14 cellular contexts compared by ENCODE assay signal in genomic region chr16:79253100-79253631, GRCh38.
DNase-seq lines count a peak whose midpoint lies in the region; ATAC-seq, FAIRE-seq and TF ChIP-seq lines count a peak whose summit lies in the region.
"Had no signal": no experiment of that assay in that cellular context is flagged by ENCODE, and none has a peak within 500 bp of the region (broad histone marks: within the 10 kb centered on the region; RNA-seq: fewer than 3 reads in every experiment).

No MANE protein-coding gene starts in this region.

- DNase-seq in Ammon's horn (ENCODE audit: low spot score) (peak; percentile 22), SHP77 treated with DMSO at 0.1 percent for 48 hours (lab: John Stamatoyannopoulos, UW) (peak; percentile 6), HepG2 (ENCODE audit: low spot score) (peak; percentile 71), pancreas (peak in 2 of 6 donors; percentile 16 to 22), NCI-H748 (lab: John Stamatoyannopoulos, UW; ENCODE audit: unreplicated experiment) (no peak)
- no peak for DNase-seq in stimulated activated CD4-positive, alpha-beta T cell treated with anti-CD3 and anti-CD28 coated beads, Interleukin-2, amount 100 ng/mL, for 48 hours
- DNase-seq: HCEC 1CT, MG63, NCI-H1092 treated with DMSO at 0.1 percent for 48 hours, NCI-H187, NCI-H2171, NCI-H510A had no signal

- CTCF ChIA-PET in HepG2 (lab: Yijun Ruan, JAX; ENCODE audit: low intra/inter-chr PET ratio, low total read pairs): no interaction called here

- no peaks in the 10 kb centered on the region for H3K36me3 ChIP-seq in HepG2 (replicated peaks in 1 of 2; ENCODE audit: control insufficient read depth in 1 of 2, insufficient read depth in 2 of 2, low read length in 2 of 2)
- H3K36me3 ChIP-seq in pancreas: no peaks in the 10 kb centered on the region
- H3K36me3 ChIP-seq: MG63 had no signal

- TF ChIP-seq RAD21 in HepG2 (CRISPR knock-in tag; IDR thresholded peaks at IDR 0.05): no peak

- H3K4me3 ChIP-seq in HepG2 (replicated peaks in 1 of 3; ENCODE audit: insufficient read depth in 1 of 3, low read depth in 2 of 3, low read length in 3 of 3) (no peak overlapping the region), pancreas (no peak overlapping the region)
- H3K4me3 ChIP-seq: MG63 had no signal

- no peaks in the 10 kb centered on the region for H4K20me1 ChIP-seq in HepG2 (ENCODE audit: insufficient read depth, low read length)

- POLR2A ChIA-PET in HepG2 (lab: Yijun Ruan, JAX): no interaction called here

- TF ChIP-seq CTCF in HepG2 (CRISPR knock-in tag; IDR thresholded peaks at IDR 0.05) (no peak), pancreas (IDR thresholded peaks at IDR 0.05) (no peak)

- intact Hi-C loops in HepG2 (cut with micrococcal nuclease; ENCODE audit: unreplicated experiment) (no loop called here), pancreas (cut with DNase I) (no loop called here)

- H3K27me3 ChIP-seq in HepG2 (ENCODE audit: control insufficient read depth in 1 of 2, insufficient read depth in 2 of 2, low read length in 2 of 2): no peaks in the 10 kb centered on the region
- no peaks in the 10 kb centered on the region for H3K27me3 ChIP-seq in pancreas
- H3K27me3 ChIP-seq: MG63 had no signal

- H3K79me2 ChIP-seq in HepG2 (ENCODE audit: insufficient read depth, low read length): no peaks in the 10 kb centered on the region

- WGBS in HepG2 (ENCODE audit: low lambda C conversion rate): 2% methylated on average over 9 of the region's 9 CpGs
- WGBS in pancreas, 2 donors: 8 to 12% methylated on average over 9 of the region's 9 CpGs

- ATAC-seq in HepG2: peak; percentile 90
- ATAC-seq in pancreas: peak in 3 of 4 donors; percentile 57 to 87 (median 86)
- no peak for ATAC-seq in GM21717 (IDR thresholded peaks at IDR 0.05; ENCODE audit: unreplicated experiment)
- no peak for ATAC-seq in GM18511 (IDR thresholded peaks at IDR 0.05; ENCODE audit: unreplicated experiment)

- FAIRE-seq in HepG2 (lab: Jason Lieb, UNC) (peak; percentile 79), pancreas (lab: Jason Lieb, UNC) (no peak)

- H3K27ac ChIP-seq in HepG2 (ENCODE audit: extremely low read length, insufficient read depth, low read length) (no peak overlapping the region), pancreas (no peak overlapping the region)

- BruUV-seq in HepG2 (replicated peaks; lab: Mats Ljungman, UMichigan): no TSS peak

- H3K4me1 ChIP-seq in HepG2 (ENCODE audit: insufficient read depth, low read length): peaks cover 16% of the 10 kb centered on the region
- peaks cover 0 to 5% (median 0%) of the 10 kb centered on the region in 3 donors for H3K4me1 ChIP-seq in pancreas

- no peak overlapping the region for H3K9ac ChIP-seq in HepG2 (ENCODE audit: insufficient read depth, low read depth, low read length)

- H3K9me3 ChIP-seq in HepG2 (ENCODE audit: low read length) (no peaks in the 10 kb centered on the region), pancreas (no peaks in the 10 kb centered on the region)
- H3K9me3 ChIP-seq: MG63 had no signal

- in situ Hi-C loops in HepG2 (cut with HindIII; ENCODE audit: extremely low pct_ligation_motif_present, low pct_unique_long_range_greater_than_20kb): no loop called here

- no peak for TF ChIP-seq POLR2A in HepG2 (IDR thresholded peaks at IDR 0.05; ENCODE audit: insufficient read depth in 1 of 2, low read depth in 2 of 2, low read length in 2 of 2)

- no peak overlapping the region for H3K4me2 ChIP-seq in HepG2 (ENCODE audit: low read depth, low read length)

- no peak overlapping the region for H2AFZ ChIP-seq in HepG2 (ENCODE audit: low read length)

- TF ChIP-seq EP300 in HepG2 (IDR thresholded peaks at IDR 0.05; ENCODE audit: low read depth in 2 of 2, low read length in 2 of 2) (peak in 1 of 2 experiments; percentile 25; a peak in 1 of 4 replicates), HepG2 (CRISPR knock-in tag; IDR thresholded peaks at IDR 0.05; ENCODE audit: borderline replicate concordance) (no peak)

TF ChIP-seq in HepG2, 621 proteins besides CTCF, POLR2A, EP300 and RAD21 (continues in another document):
- TF ChIP-seq E2F2 (CRISPR knock-in tag; IDR thresholded peaks at IDR 0.05; ENCODE audit: borderline replicate concordance) (no peak), ESRRA (CRISPR knock-in tag; IDR thresholded peaks at IDR 0.05; ENCODE audit: low read depth) (peak; percentile 64; the same call in 1 of the 2 replicates), PATZ1 (CRISPR knock-in tag; IDR thresholded peaks at IDR 0.05) (peak; percentile 42; the same call in 1 of the 2 replicates), HIC2 (CRISPR knock-in tag; IDR thresholded peaks at IDR 0.05; ENCODE audit: low read depth) (no peak), ZNF512 (CRISPR knock-in tag; IDR thresholded peaks at IDR 0.05) (no peak), KLF16 (CRISPR knock-in tag; IDR thresholded peaks at IDR 0.05) (no peak), MAX (IDR thresholded peaks at IDR 0.05) (peak; percentile 51), CBX2 (IDR thresholded peaks at IDR 0.05; ENCODE audit: low read depth, low read length) (no peak), CBX2 (CRISPR knock-in tag; IDR thresholded peaks at IDR 0.05; ENCODE audit: low read depth) (no peak), ZIK1 (CRISPR knock-in tag; IDR thresholded peaks at IDR 0.05; ENCODE audit: borderline replicate concordance, low read depth) (no peak), ZMYM4 (CRISPR knock-in tag; IDR thresholded peaks at IDR 0.05) (peak; percentile 40; the same call in 1 of the 2 replicates), BCL3 (CRISPR knock-in tag; IDR thresholded peaks at IDR 0.05) (no peak)

Comparison
In these comparisons a context has a peak if more than half of its experiments do, and no peak if none do; other contexts are left out.
1. DNase-seq: peak in Ammon's horn (single experiment), SHP77 treated with DMSO at 0.1 percent for 48 hours (single experiment) and HepG2 (single experiment); none in stimulated activated CD4-positive, alpha-beta T cell treated with anti-CD3 and anti-CD28 coated beads, Interleukin-2, amount 100 ng/mL, for 48 hours (0 of 2) and NCI-H748 (single experiment).
2. ATAC-seq: peak in HepG2 (single experiment) and pancreas (3 of 4); none in GM21717 (single experiment) and GM18511 (single experiment).